In genomic region chr16:89163297-89163696, GRCh38 we compare ENCODE assay signal across 38 cellular contexts. TPM values are rescaled to one million over a fixed set of nuclear protein-coding genes. Genes with fewer than 3 reads are reported as not detected.
"Had no signal": no experiment of that assay in that cellular context is flagged by ENCODE, and none has a peak within 500 bp of the region (broad histone marks: within the 10 kb centered on the region; RNA-seq: fewer than 3 reads in every experiment).

No MANE protein-coding gene starts in this region.

- H3K9me3 ChIP-seq: MG63 had no signal

- H3K4me3 ChIP-seq: MG63 had no signal

- H3K36me3 ChIP-seq: MG63 had no signal

- DNase-seq: Karpas-422, Kasumi-1, MG63, MM.1S, MV-4-11, NCI-H1048, NCI-H1092, NCI-H1092 treated with DMSO at 0.1 percent for 48 hours, NCI-H1105, NCI-H1105 treated with DMSO at 0.1 percent for 48 hours, NCI-H1417, NCI-H1417 treated with DMSO at 0.1 percent for 48 hours, NCI-H1436, NCI-H1436 treated with DMSO at 0.1 percent for 48 hours, NCI-H146, NCI-H1694, NCI-H1694 treated with DMSO at 0.1 percent for 48 hours, NCI-H187, NCI-H187 treated with DMSO at 0.1 percent for 48 hours, NCI-H1930, NCI-H2029, NCI-H2029 treated with DMSO at 0.1 percent for 48 hours, NCI-H2081, NCI-H2081 treated with DMSO at 0.1 percent for 48 hours, NCI-H2107, NCI-H2171, NCI-H2171 treated with DMSO at 0.1 percent for 48 hours, NCI-H2227 treated with DMSO at 0.1 percent for 48 hours, NCI-H226, NCI-H345, NCI-H446, NCI-H446 treated with DMSO at 0.1 percent for 48 hours, NCI-H510A, NCI-H510A treated with DMSO at 0.1 percent for 48 hours, NCI-H524 had no signal

- H3K27me3 ChIP-seq: MG63 had no signal

RNA-seq across cellular contexts. Expression of gene CDH15, which starts 8.3 kb away (rescaled TPM):
- total RNA-seq: MCF 10A had no signal

RNA-seq across cellular contexts. Expression of gene SLC22A31, which starts 37.0 kb away (rescaled TPM):
- total RNA-seq: M059J, MCF 10A, NCI-H460 had no signal
